In genomic region chr11:90288207-90288821, GRCh38 we compare ENCODE assay signal across 8 cellular contexts.
DNase-seq lines count a peak whose midpoint lies in the region; TF ChIP-seq lines count a peak whose summit lies in the region.

No MANE protein-coding gene starts in this region.

- H3K4me3 ChIP-seq in suprapubic skin = no peak overlapping the region

- H3K9me3 ChIP-seq in suprapubic skin = no peaks in the 10 kb centered on the region

- WGBS in suprapubic skin = 40% methylated on average over 3 of the region's 3 CpGs

- TF ChIP-seq POLR2A in suprapubic skin (IDR thresholded peaks at IDR 0.05) = no peak

- no peak for TF ChIP-seq EP300 in suprapubic skin (IDR thresholded peaks at IDR 0.05)

- DNase-seq in NCI-H2107 treated with DMSO at 0.1 percent for 48 hours (lab: John Stamatoyannopoulos, UW; ENCODE audit: unreplicated experiment) = peak; percentile 5
- no peak for DNase-seq in NCI-H2107 (lab: John Stamatoyannopoulos, UW)
- peak; percentile 4 for DNase-seq in LHCN-M2 (ENCODE audit: low read depth)
- peak; percentile 69 for DNase-seq in SW480 (ENCODE audit: low spot score)
- DNase-seq in iris pigment epithelial cell (ENCODE audit: low read depth) = peak; percentile 17
- DNase-seq in suprapubic skin (ENCODE audit: low spot score in 2 of 2) = no peak
- no peak for DNase-seq in A172 (ENCODE audit: low spot score)
- no peak for DNase-seq in amniotic stem cell (lab: John Stamatoyannopoulos, UW)

- no peaks in the 10 kb centered on the region for H3K36me3 ChIP-seq in suprapubic skin

- H3K4me1 ChIP-seq in suprapubic skin = no peaks in the 10 kb centered on the region

- no peak overlapping the region for H3K27ac ChIP-seq in suprapubic skin

- H3K27me3 ChIP-seq in suprapubic skin = no peaks in the 10 kb centered on the region

- peak in 1 of 2 donors; percentile 24 for TF ChIP-seq CTCF in suprapubic skin (IDR thresholded peaks at IDR 0.05)

Comparison
In these comparisons a context has a peak if more than half of its experiments do, and no peak if none do; other contexts are left out.
1. DNase-seq: peak in NCI-H2107 treated with DMSO at 0.1 percent for 48 hours (single experiment), LHCN-M2 (single experiment), SW480 (single experiment) and iris pigment epithelial cell (single experiment); none in NCI-H2107 (single experiment), suprapubic skin (0 of 2), A172 (single experiment) and amniotic stem cell (single experiment).